Comparison of ENCODE assay signal across 1 cellular context in genomic region chr22:18998998-18999397, GRCh38.
TF ChIP-seq lines count a peak whose summit lies in the region.

No MANE protein-coding gene starts in this region.

TF ChIP-seq in HepG2, 621 proteins besides CTCF, POLR2A, EP300 and RAD21 (continued from another document):
- TF ChIP-seq AFF4 (CRISPR knock-in tag; IDR thresholded peaks at IDR 0.05): no peak
- no peak for TF ChIP-seq CC2D1A (CRISPR knock-in tag; IDR thresholded peaks at IDR 0.05)
- TF ChIP-seq JUN (CRISPR knock-in tag; IDR thresholded peaks at IDR 0.05): no peak
- TF ChIP-seq NFE2L2 (IDR thresholded peaks at IDR 0.05; ENCODE audit: low read length): no peak
- no peak for TF ChIP-seq ZNF275 (CRISPR knock-in tag; IDR thresholded peaks at IDR 0.05; ENCODE audit: borderline replicate concordance)
- no peak for TF ChIP-seq MAZ (IDR thresholded peaks at IDR 0.05; ENCODE audit: borderline replicate concordance, low read depth, low read length)
- TF ChIP-seq MAZ (CRISPR knock-in tag; IDR thresholded peaks at IDR 0.05; ENCODE audit: low read depth): no peak
- no peak for TF ChIP-seq ZNF839 (CRISPR knock-in tag; IDR thresholded peaks at IDR 0.05; ENCODE audit: borderline replicate concordance)
